33 cellular contexts compared by ENCODE assay signal in the genomic region with DNA sequence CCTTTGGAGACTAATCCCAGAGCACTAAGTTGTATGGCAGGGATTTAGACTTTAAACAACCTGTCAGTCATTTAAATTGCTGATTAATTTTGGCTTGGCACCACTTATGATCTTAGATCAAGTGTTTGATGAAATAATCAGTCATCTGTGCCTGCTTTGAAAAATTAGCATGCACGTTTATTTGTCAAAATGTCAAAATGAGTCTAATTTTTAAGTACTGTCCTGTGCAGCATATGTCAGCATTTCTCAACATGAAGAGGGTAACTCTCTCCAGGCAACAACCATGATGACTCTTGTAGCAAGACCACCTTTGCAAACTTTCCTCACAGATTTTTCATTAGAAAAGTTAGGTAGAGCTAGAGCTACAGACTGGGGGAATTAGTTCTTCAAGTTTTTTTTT.
"Had no signal": no experiment of that assay in that cellular context is flagged by ENCODE, and none has a peak within 500 bp of the region (broad histone marks: within the 10 kb centered on the region; RNA-seq: fewer than 3 reads in every experiment).

No MANE protein-coding gene starts in this region.

- H3K9me3 ChIP-seq: MG63 had no signal

- H3K9ac ChIP-seq: KMS-11 had no signal

- H3K4me2 ChIP-seq: KMS-11 had no signal

- H3K27me3 ChIP-seq: MG63 had no signal

- H3K27ac ChIP-seq: KMS-11 had no signal

- H3K36me3 ChIP-seq: MG63 had no signal

- DNase-seq: Kasumi-1, MG63, MM.1S, MV-4-11, NCI-H1048, NCI-H1092, NCI-H1092 treated with DMSO at 0.1 percent for 48 hours, NCI-H1105, NCI-H1105 treated with DMSO at 0.1 percent for 48 hours, NCI-H1417, NCI-H1417 treated with DMSO at 0.1 percent for 48 hours, NCI-H1436, NCI-H1436 treated with DMSO at 0.1 percent for 48 hours, NCI-H146, NCI-H1694, NCI-H1694 treated with DMSO at 0.1 percent for 48 hours, NCI-H187, NCI-H187 treated with DMSO at 0.1 percent for 48 hours, NCI-H1930, NCI-H2029, NCI-H2029 treated with DMSO at 0.1 percent for 48 hours, NCI-H2081, NCI-H2081 treated with DMSO at 0.1 percent for 48 hours, NCI-H2107, NCI-H2171, NCI-H2171 treated with DMSO at 0.1 percent for 48 hours, NCI-H2227 treated with DMSO at 0.1 percent for 48 hours, NCI-H226, NCI-H345, NCI-H446 treated with DMSO at 0.1 percent for 48 hours, NCI-H510A, NCI-H510A treated with DMSO at 0.1 percent for 48 hours had no signal

- H3K4me3 ChIP-seq: MG63 had no signal
